Comparison of ENCODE assay signal across 18 cellular contexts in the genomic region with DNA sequence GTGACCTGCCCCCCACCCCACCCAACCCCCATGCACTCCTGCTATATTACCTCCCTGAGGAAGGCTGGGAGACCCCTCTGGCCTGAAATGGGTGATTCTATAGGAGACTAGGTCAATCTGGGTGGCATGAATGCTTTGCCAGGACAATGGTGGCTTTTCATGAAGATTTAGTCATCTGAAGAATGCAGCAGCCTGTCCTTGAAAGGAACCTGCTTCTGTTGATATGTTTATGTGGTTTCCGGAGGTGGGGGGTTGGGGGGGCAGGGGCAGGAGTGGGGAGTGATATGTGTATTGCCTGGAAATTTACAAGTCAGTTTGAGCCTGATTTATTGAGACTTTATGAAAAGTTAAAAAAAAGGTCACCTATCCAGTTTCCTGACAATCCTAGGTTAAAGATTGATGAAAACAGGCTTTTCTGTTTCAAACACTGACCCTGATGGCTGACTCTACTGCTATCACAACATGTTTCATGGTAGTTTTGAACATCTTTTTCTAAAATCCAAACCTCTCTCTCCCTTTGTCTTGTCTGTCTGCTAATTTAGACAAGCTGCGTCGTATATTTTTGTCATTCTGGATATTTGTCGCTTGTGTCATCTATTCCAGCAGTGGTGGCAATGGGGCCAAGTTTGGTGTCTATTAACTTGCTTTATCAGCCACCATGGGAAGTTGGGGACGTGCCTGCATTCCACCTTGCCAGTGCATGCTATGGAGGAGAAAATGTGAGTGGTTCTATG.
DNase-seq lines count a peak whose midpoint lies in the region; ATAC-seq and TF ChIP-seq lines count a peak whose summit lies in the region.
"Had no signal": no experiment of that assay in that cellular context is flagged by ENCODE, and none has a peak within 500 bp of the region (broad histone marks: within the 10 kb centered on the region; RNA-seq: fewer than 3 reads in every experiment).

No MANE protein-coding gene starts in this region.

- peaks cover 3% of the 10 kb centered on the region; the same call in 1 of the 2 replicates for H3K9me3 Mint-ChIP-seq in WTC11

- peak overlapping the region; percentile 4; the same call in 1 of the 2 replicates for H3K4me3 ChIP-seq in HUES64 (ENCODE audit: low read length)
- H3K4me3 ChIP-seq: breast epithelium, psoas muscle had no signal

- CTCF ChIA-PET in WTC11 (lab: Charles Lee), result interaction anchor here (1.5 kb wide), 1 partner anchor 53 kb away, joined by 3 read pairs; no protein-coding TSS in a partner anchor

- H3K36me3 Mint-ChIP-seq in WTC11, result no peaks in the 10 kb centered on the region
- H3K36me3 Mint-ChIP-seq: CD4-positive, CD25-positive, alpha-beta regulatory T cell; immature natural killer cell had no signal

- peak; percentile 59 for DNase-seq in A172 (ENCODE audit: low spot score)
- peak; percentile 38 for DNase-seq in WTC11 (ENCODE audit: low spot score)
- DNase-seq in iPS-NIHi7 (ENCODE audit: extremely low spot score), result peak; percentile 62
- DNase-seq in stimulated activated CD8-positive, alpha-beta memory T cell treated with anti-CD3 and anti-CD28 coated beads, Interleukin-4, amount 100 ng/mL, for 48 hours, result no peak
- DNase-seq in cardiac septum (ENCODE audit: low spot score), result no peak
- DNase-seq in left cardiac atrium, result no peak
- DNase-seq in AG08395 (ENCODE audit: low spot score), result no peak
- DNase-seq: 8988T; activated naive CD4-positive, alpha-beta T cell treated with anti-CD3 and anti-CD28 coated beads, Interleukin-2, amount 50 U/mL, for 16 hours; CD4-positive, CD25-positive, alpha-beta regulatory T cell; effector CD4-positive, alpha-beta T cell; EL; immature natural killer cell; NCI-H2081 treated with DMSO at 0.1 percent for 48 hours; NCI-H526; psoas muscle had no signal

- H3K9me3 ChIP-seq in HUES64 (ENCODE audit: insufficient read depth, low read depth, low read length), result no peaks in the 10 kb centered on the region
- H3K9me3 ChIP-seq: breast epithelium, psoas muscle had no signal

- WGBS in HUES64, result 32% methylated on average over 5 of the region's 5 CpGs

- no peak overlapping the region; the same call in 1 of the 2 replicates for H3K4me3 Mint-ChIP-seq in WTC11
- H3K4me3 Mint-ChIP-seq: immature natural killer cell had no signal

- TF ChIP-seq CTCF in WTC11 (IDR thresholded peaks at IDR 0.05), result no peak

- H3K27me3 ChIP-seq in HUES64 (ENCODE audit: insufficient read depth, low read length), result peaks cover 7% of the 10 kb centered on the region; the same call in 1 of the 2 replicates
- H3K27me3 ChIP-seq: breast epithelium had no signal

- ATAC-seq in WTC11 (peak; percentile 90), left cardiac atrium (no peak)
- ATAC-seq: psoas muscle had no signal

- H3K4me1 ChIP-seq in HUES64 (ENCODE audit: insufficient read depth, low read length), result peaks cover 25% of the 10 kb centered on the region
- H3K4me1 ChIP-seq: breast epithelium, psoas muscle had no signal

- H3K27ac ChIP-seq in HUES64 (ENCODE audit: low read depth, low read length), result peak overlapping the region; percentile 66
- H3K27ac ChIP-seq: breast epithelium, psoas muscle had no signal

- H3K9ac ChIP-seq in HUES64 (ENCODE audit: low read depth, low read length), result peak overlapping the region; percentile 4; the same call in 1 of the 2 replicates

- peaks cover 49% of the 10 kb centered on the region for H3K27me3 Mint-ChIP-seq in WTC11 (ENCODE audit: low read depth)

- H3K27ac Mint-ChIP-seq in WTC11, result peak overlapping the region; percentile 68
- H3K27ac Mint-ChIP-seq: CD4-positive, CD25-positive, alpha-beta regulatory T cell; immature natural killer cell had no signal

- H3K36me3 ChIP-seq in HUES64 (ENCODE audit: insufficient read depth, low read length), result no peaks in the 10 kb centered on the region
- H3K36me3 ChIP-seq: breast epithelium had no signal

- intact Hi-C loops in cardiac septum (cut with DNase I), result no loop called here
- intact Hi-C loops in left cardiac atrium (cut with DNase I), result no loop called here

- H3K4me1 Mint-ChIP-seq in WTC11, result peaks cover 59% of the 10 kb centered on the region
- H3K4me1 Mint-ChIP-seq: CD4-positive, CD25-positive, alpha-beta regulatory T cell; immature natural killer cell had no signal

- POLR2A ChIA-PET in WTC11 (lab: Charles Lee), result no interaction called here

TF ChIP-seq in WTC11, 78 proteins besides CTCF, POLR2A, EP300 and RAD21:
- TF ChIP-seq ZNF423 (CRISPR knock-in tag; IDR thresholded peaks at IDR 0.05) (peak; percentile 48; the same call in 1 of the 2 replicates), ZNF671 (CRISPR knock-in tag; IDR thresholded peaks at IDR 0.05) (0 out of 2 replicates have a peak, but pooled peaks have one; percentile 46), JUN (CRISPR knock-in tag; IDR thresholded peaks at IDR 0.05) (no peak)
TF ChIP-seq in WTC11: peak in this region for 2.

Comparison
In these comparisons a context has a peak if more than half of its experiments do, and no peak if none do; other contexts are left out.
1. DNase-seq: peak in A172 (single experiment), WTC11 (single experiment) and iPS-NIHi7 (single experiment); none in stimulated activated CD8-positive, alpha-beta memory T cell treated with anti-CD3 and anti-CD28 coated beads, Interleukin-4, amount 100 ng/mL, for 48 hours (single experiment), cardiac septum (single experiment), left cardiac atrium (single experiment) and AG08395 (single experiment).